9 cellular contexts compared by ENCODE assay signal in the genomic region with DNA sequence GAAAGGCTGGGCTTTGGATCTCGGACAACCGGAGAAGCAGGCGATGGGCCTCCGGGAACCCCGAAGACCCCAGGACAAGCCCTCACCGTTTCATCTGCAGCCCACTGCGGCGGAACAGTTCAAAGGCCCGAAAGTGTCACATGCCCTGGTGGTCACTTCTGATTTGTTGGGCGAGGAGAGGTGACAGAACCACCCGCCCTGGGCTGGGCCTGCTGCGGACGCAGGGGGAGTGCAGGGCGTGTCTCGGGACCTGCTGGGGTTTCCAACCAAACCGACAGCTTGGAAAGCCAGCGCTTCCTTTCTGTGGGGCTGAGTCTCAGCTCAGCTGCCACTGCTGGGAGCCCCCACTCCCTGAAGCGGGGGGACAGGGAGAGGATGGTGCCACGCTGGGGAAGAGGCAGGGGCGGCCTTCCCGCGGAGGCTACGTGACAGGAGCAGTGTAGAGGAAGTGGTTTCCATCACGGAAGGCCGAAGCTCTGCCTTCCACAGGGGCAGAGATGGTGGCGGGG. TPM values are rescaled to one million over a fixed set of nuclear protein-coding genes. Genes with fewer than 3 reads are reported as not detected.
DNase-seq lines count a peak whose midpoint lies in the region; ATAC-seq and TF ChIP-seq lines count a peak whose summit lies in the region.
"Had no signal": no experiment of that assay in that cellular context is flagged by ENCODE, and none has a peak within 500 bp of the region (broad histone marks: within the 10 kb centered on the region; RNA-seq: fewer than 3 reads in every experiment).

No MANE protein-coding gene starts in this region.

- H3K27me3 ChIP-seq in effector memory CD4-positive, alpha-beta T cell (replicated peaks; ENCODE audit: control insufficient read depth, insufficient read depth, low read length, poor library complexity, severe bottlenecking) = no peaks in the 10 kb centered on the region
- H3K27me3 ChIP-seq: SJSA1 had no signal

- peak overlapping the region; percentile 92 for H3K27ac Mint-ChIP-seq in T-helper 1 cell treated with Interleukin-12 subunit alpha and Interleukin-12 subunit beta and Interleukin-4 antibody, amounts not matched to agents 30 μg/mL and 1 μg/mL, for 36 hours

- H3K9me3 ChIP-seq in effector memory CD4-positive, alpha-beta T cell (ENCODE audit: control insufficient read depth, low read length) = no peaks in the 10 kb centered on the region
- H3K9me3 ChIP-seq: SJSA1 had no signal

- peaks cover 34% of the 10 kb centered on the region for H3K4me1 Mint-ChIP-seq in T-helper 1 cell treated with Interleukin-12 subunit alpha and Interleukin-12 subunit beta and Interleukin-4 antibody, amounts not matched to agents 30 μg/mL and 1 μg/mL, for 36 hours (ENCODE audit: low read depth)

- peaks cover 8% of the 10 kb centered on the region for H3K36me3 Mint-ChIP-seq in T-helper 1 cell treated with Interleukin-12 subunit alpha and Interleukin-12 subunit beta and Interleukin-4 antibody, amounts not matched to agents 30 μg/mL and 1 μg/mL, for 36 hours (ENCODE audit: low read depth)

- H3K27ac ChIP-seq in effector memory CD4-positive, alpha-beta T cell (ENCODE audit: insufficient read depth, low read length, poor library complexity, severe bottlenecking) = peak overlapping the region; percentile 66
- H3K27ac ChIP-seq: SJSA1 had no signal

- H3K9me3 Mint-ChIP-seq in T-helper 1 cell treated with Interleukin-12 subunit alpha and Interleukin-12 subunit beta and Interleukin-4 antibody, amounts not matched to agents 30 μg/mL and 1 μg/mL, for 36 hours = no peaks in the 10 kb centered on the region

- peak; percentile 50 for ATAC-seq in GM19351 (IDR thresholded peaks at IDR 0.05; ENCODE audit: unreplicated experiment)

- no peaks in the 10 kb centered on the region for H3K27me3 Mint-ChIP-seq in T-helper 1 cell treated with Interleukin-12 subunit alpha and Interleukin-12 subunit beta and Interleukin-4 antibody, amounts not matched to agents 30 μg/mL and 1 μg/mL, for 36 hours (ENCODE audit: low read depth)

- peaks cover 45% of the 10 kb centered on the region for H3K4me1 ChIP-seq in effector memory CD4-positive, alpha-beta T cell (ENCODE audit: control insufficient read depth, insufficient read depth, low read length, poor library complexity, severe bottlenecking)
- H3K4me1 ChIP-seq: SJSA1 had no signal

- no peak for TF ChIP-seq CTCF in GM10266 (IDR thresholded peaks at IDR 0.05; ENCODE audit: control insufficient read depth, insufficient read depth, low read depth, missing control alignments)

- H3K4me3 Mint-ChIP-seq in T-helper 1 cell treated with Interleukin-12 subunit alpha and Interleukin-12 subunit beta and Interleukin-4 antibody, amounts not matched to agents 30 μg/mL and 1 μg/mL, for 36 hours = peak overlapping the region; percentile 82

- no peaks in the 10 kb centered on the region for H3K36me3 ChIP-seq in effector memory CD4-positive, alpha-beta T cell (ENCODE audit: control insufficient read depth, insufficient read depth, low read length)

- peak; percentile 27 to 37 (median 34) for DNase-seq in effector memory CD4-positive, alpha-beta T cell
- DNase-seq in stimulated activated CD8-positive, alpha-beta memory T cell treated with anti-CD3 and anti-CD28 coated beads, Interleukin-15, amount 100 ng/mL, for 48 hours (ENCODE audit: low read depth in 2 of 2) = peak; percentile 63 to 68
- DNase-seq in H4 (ENCODE audit: low spot score) = no peak
- DNase-seq in DMS153 treated with DMSO at 0.1 percent for 48 hours (lab: John Stamatoyannopoulos, UW; ENCODE audit: unreplicated experiment) = no peak
- no peak for DNase-seq in GM10266 (ENCODE audit: extremely low spot score)
- DNase-seq in NCI-H2196 treated with DMSO at 0.1 percent for 48 hours (lab: John Stamatoyannopoulos, UW; ENCODE audit: unreplicated experiment) = no peak

- peak overlapping the region; percentile 5 for H3K4me3 ChIP-seq in effector memory CD4-positive, alpha-beta T cell (ENCODE audit: insufficient read depth, low read depth, low read length, poor library complexity, severe bottlenecking)
- H3K4me3 ChIP-seq: SJSA1 had no signal

RNA-seq across cellular contexts. Expression of gene ZBTB7A, which starts 22.8 kb away (rescaled TPM):
- 2.5 and 5.0 TPM in 2 replicates for total RNA-seq in H4 (2014; rRNA removed; shearing (Covaris generic))

RNA-seq across cellular contexts. Expression of gene MAP2K2, which starts 34.5 kb away (rescaled TPM):
- total RNA-seq in H4 (2014; rRNA removed; shearing (Covaris generic)) = 79.8 and 84.3 TPM in 2 replicates

Comparison
In these comparisons a context has a peak if more than half of its experiments do, and no peak if none do; other contexts are left out.
1. DNase-seq: peak in effector memory CD4-positive, alpha-beta T cell (3 of 3) and stimulated activated CD8-positive, alpha-beta memory T cell treated with anti-CD3 and anti-CD28 coated beads, Interleukin-15, amount 100 ng/mL, for 48 hours (2 of 2); none in H4 (single experiment), DMS153 treated with DMSO at 0.1 percent for 48 hours (single experiment), GM10266 (single experiment) and NCI-H2196 treated with DMSO at 0.1 percent for 48 hours (single experiment).